Comparison of ENCODE assay signal across 14 cellular contexts in the genomic region with DNA sequence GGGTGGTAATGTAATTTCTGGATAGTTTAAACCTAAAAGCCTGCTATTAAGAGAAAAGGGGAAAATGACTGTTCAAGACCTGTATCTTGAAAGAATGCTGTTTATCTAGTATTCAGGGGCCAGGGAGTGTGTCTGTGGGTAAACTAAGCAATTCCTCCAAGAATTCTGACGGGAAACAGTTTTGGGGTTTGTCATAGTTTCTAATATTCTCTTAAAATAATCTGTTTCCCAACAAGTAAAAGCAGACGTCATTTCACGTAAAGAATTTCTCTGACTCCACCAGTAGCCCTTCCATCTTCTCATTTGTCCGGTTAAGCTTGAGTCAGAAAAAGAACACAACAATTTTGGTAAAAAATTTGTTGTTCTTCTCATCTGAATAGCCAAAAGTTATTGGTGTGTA.
"Had no signal": no experiment of that assay in that cellular context is flagged by ENCODE, and none has a peak within 500 bp of the region (broad histone marks: within the 10 kb centered on the region; RNA-seq: fewer than 3 reads in every experiment).

No MANE protein-coding gene starts in this region.

- H2AFZ ChIP-seq: neural progenitor cell had no signal

- H3K36me3 ChIP-seq: breast epithelium, neural progenitor cell, pancreas, thoracic aorta had no signal

- ATAC-seq: activated T-cell treated with anti-CD3 and anti-CD28 coated beads, Interleukin-2, amount 50 U/mL, for 72 hours; pancreas; stimulated activated effector memory CD8-positive, alpha-beta T cell treated with anti-CD3 and anti-CD28 coated beads, Interleukin-12 subunit alpha, Interleukin-12 subunit beta, amount 100 ng/mL, for 72 hours had no signal

- H3K27me3 ChIP-seq: breast epithelium, dorsolateral prefrontal cortex, neural progenitor cell, pancreas had no signal

- H3K4me2 ChIP-seq: neural progenitor cell had no signal

- DNase-seq: activated CD4-positive, alpha-beta T cell treated with anti-CD3 and anti-CD28 coated beads, Interleukin-2, amount 10 ng/mL, durations not matched to agents 7 days and 5 days; activated CD8-positive, alpha-beta memory T cell treated with anti-CD3 and anti-CD28 coated beads, Interleukin-2, amount 50 U/mL, for 48 hours; activated gamma-delta T cell; activated T-cell treated with anti-CD3 and anti-CD28 coated beads, Interleukin-2, amount 50 U/mL, for 72 hours; dorsolateral prefrontal cortex; erythroblast; immature natural killer cell; midbrain; pancreas had no signal

- H3K4me3 ChIP-seq: breast epithelium, dorsolateral prefrontal cortex, lung, neural progenitor cell, pancreas, thoracic aorta had no signal

- H3K4me1 ChIP-seq: breast epithelium, neural progenitor cell had no signal

- H3K9me3 ChIP-seq: breast epithelium, pancreas, thoracic aorta had no signal

- H3K9ac ChIP-seq: neural progenitor cell had no signal

- H3K27ac ChIP-seq: breast epithelium, neural progenitor cell, pancreas, thoracic aorta had no signal
